In the genomic region with DNA sequence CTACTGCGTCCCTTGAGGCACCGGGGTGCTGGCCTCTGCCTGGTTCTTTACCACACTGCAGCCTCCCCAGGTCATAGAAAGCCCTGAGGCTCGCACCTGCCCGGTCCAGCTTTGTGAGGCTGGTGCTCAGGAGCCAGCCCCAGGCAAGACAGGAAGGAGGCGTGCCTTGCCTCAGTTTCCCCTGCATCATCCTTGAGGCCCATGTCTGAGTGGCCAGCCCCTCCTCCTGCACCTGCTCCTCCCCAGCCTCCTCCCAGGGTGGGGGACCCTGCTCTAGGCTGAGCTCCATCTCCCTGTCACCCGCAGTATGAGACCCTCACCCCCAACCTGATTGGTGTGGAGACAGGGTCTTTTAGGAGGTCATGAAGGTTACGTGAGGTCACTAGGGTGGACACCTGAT, we compare ENCODE assay signal across 1 cellular context.
TF ChIP-seq lines count a peak whose summit lies in the region.

No MANE protein-coding gene starts in this region.

TF ChIP-seq in HepG2, 621 proteins besides CTCF, POLR2A, EP300 and RAD21 (continued from another document):
- TF ChIP-seq, protein P1, sequence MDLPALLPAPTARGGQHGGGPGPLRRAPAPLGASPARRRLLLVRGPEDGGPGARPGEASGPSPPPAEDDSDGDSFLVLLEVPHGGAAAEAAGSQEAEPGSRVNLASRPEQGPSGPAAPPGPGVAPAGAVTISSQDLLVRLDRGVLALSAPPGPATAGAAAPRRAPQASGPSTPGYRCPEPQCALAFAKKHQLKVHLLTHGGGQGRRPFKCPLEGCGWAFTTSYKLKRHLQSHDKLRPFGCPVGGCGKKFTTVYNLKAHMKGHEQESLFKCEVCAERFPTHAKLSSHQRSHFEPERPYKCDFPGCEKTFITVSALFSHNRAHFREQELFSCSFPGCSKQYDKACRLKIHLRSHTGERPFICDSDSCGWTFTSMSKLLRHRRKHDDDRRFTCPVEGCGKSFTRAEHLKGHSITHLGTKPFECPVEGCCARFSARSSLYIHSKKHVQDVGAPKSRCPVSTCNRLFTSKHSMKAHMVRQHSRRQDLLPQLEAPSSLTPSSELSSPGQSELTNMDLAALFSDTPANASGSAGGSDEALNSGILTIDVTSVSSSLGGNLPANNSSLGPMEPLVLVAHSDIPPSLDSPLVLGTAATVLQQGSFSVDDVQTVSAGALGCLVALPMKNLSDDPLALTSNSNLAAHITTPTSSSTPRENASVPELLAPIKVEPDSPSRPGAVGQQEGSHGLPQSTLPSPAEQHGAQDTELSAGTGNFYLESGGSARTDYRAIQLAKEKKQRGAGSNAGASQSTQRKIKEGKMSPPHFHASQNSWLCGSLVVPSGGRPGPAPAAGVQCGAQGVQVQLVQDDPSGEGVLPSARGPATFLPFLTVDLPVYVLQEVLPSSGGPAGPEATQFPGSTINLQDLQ (CRISPR knock-in tag; IDR thresholded peaks at IDR 0.05): no peak
- TF ChIP-seq CREM (IDR thresholded peaks at IDR 0.05): no peak
- no peak for TF ChIP-seq CREM (CRISPR knock-in tag; IDR thresholded peaks at IDR 0.05)
- TF ChIP-seq PHB2 (IDR thresholded peaks at IDR 0.05; ENCODE audit: partially characterized antibody): no peak
- TF ChIP-seq ZNF720 (CRISPR knock-in tag; IDR thresholded peaks at IDR 0.05): no peak
- no peak for TF ChIP-seq GABPA (IDR thresholded peaks at IDR 0.05; ENCODE audit: low read depth, low read length)
- TF ChIP-seq GABPA (CRISPR knock-in tag; IDR thresholded peaks at IDR 0.05; ENCODE audit: low read depth): no peak
- no peak for TF ChIP-seq ZSCAN31 (CRISPR knock-in tag; IDR thresholded peaks at IDR 0.05; ENCODE audit: low read depth)
- TF ChIP-seq GLI4 (CRISPR knock-in tag; IDR thresholded peaks at IDR 0.05; ENCODE audit: borderline replicate concordance): no peak
TF ChIP-seq in HepG2: peak in this region for 0.
